9 cellular contexts compared by ENCODE assay signal in genomic region chr7:158204453-158204852, GRCh38.
"Had no signal": no experiment of that assay in that cellular context is flagged by ENCODE, and none has a peak within 500 bp of the region (broad histone marks: within the 10 kb centered on the region; RNA-seq: fewer than 3 reads in every experiment).

No MANE protein-coding gene starts in this region.

- H3K9ac ChIP-seq: GM23248 had no signal

- H3K4me1 ChIP-seq: HAP-1 had no signal

- H3K4me3 ChIP-seq: GM23248, HAP-1, K562 had no signal

- H3K9me3 ChIP-seq: HAP-1 had no signal

- H3K27ac Mint-ChIP-seq: HFFc6 had no signal

- DNase-seq: GM23248, GOT3, H7, HFFc6, IMR-90 had no signal

- FAIRE-seq: HTR-8/SVneo, K562 had no signal

- H2AFZ ChIP-seq: GM23248 had no signal

- H3K27ac ChIP-seq: GM23248 had no signal

- H3K4me3 Mint-ChIP-seq: HFFc6 had no signal

- ATAC-seq: HCT116 had no signal

- H3K36me3 ChIP-seq: HAP-1 had no signal
